18 cellular contexts compared by ENCODE assay signal in the genomic region with DNA sequence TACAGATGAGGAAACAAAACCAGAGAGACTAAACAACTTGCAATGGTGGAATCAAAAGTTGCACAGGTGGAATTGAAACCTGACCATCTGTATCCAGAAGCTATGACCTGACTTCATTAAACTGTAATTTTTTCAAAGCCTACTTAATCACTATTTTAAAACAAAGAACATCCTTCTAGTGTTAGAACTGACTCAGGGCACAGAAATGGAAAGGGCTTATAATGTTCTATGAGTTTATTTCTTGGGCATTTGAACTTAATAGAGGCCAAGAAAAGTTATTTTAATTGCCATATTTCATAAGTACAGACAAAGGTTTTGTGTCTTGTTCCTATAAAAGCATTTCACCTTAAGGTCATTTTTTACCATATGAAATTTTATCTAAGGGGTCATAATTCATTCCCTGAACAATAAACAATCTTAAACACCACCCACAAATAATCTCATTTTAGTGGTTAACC. TPM values are rescaled to one million over a fixed set of nuclear protein-coding genes. Genes with fewer than 3 reads are reported as not detected.
DNase-seq lines count a peak whose midpoint lies in the region.
"Had no signal": no experiment of that assay in that cellular context is flagged by ENCODE, and none has a peak within 500 bp of the region (broad histone marks: within the 10 kb centered on the region; RNA-seq: fewer than 3 reads in every experiment).

No MANE protein-coding gene starts in this region.

- CTCF ChIA-PET in activated naive CD4-positive, alpha-beta T cell treated with anti-CD3 and anti-CD28 coated beads for 36 hours (lab: Charles Lee): no interaction called here

- no peaks in the 10 kb centered on the region for H3K9me3 Mint-ChIP-seq in activated naive CD4-positive, alpha-beta T cell treated with anti-CD3 and anti-CD28 coated beads, Interleukin-2, amount 50 U/mL, for 24 hours
- H3K9me3 Mint-ChIP-seq in activated naive CD4-positive, alpha-beta T cell treated with anti-CD3 and anti-CD28 coated beads for 36 hours: no peaks in the 10 kb centered on the region
- H3K9me3 Mint-ChIP-seq in IgD-negative memory B cell: no peaks in the 10 kb centered on the region
- H3K9me3 Mint-ChIP-seq: stimulated activated memory B cell treated with anti-CD40 and anti-IgM and Interleukin-4, amounts not matched to agents 10 μg/mL and 1 μg/mL and 100 μg/mL, for 72 hours had no signal

- H3K4me1 Mint-ChIP-seq in activated naive CD4-positive, alpha-beta T cell treated with anti-CD3 and anti-CD28 coated beads, Interleukin-2, amount 50 U/mL, for 24 hours: peaks cover 75% of the 10 kb centered on the region
- H3K4me1 Mint-ChIP-seq in activated naive CD4-positive, alpha-beta T cell treated with anti-CD3 and anti-CD28 coated beads for 36 hours (ENCODE audit: low read depth): peaks cover 53% of the 10 kb centered on the region
- H3K4me1 Mint-ChIP-seq in IgD-negative memory B cell: peaks cover 56 to 68% (median 58%) of the 10 kb centered on the region in 3 donors

- H3K27me3 ChIP-seq in endocrine pancreas (ENCODE audit: control insufficient read depth, insufficient read depth, low read length) (no peaks in the 10 kb centered on the region), skeletal muscle satellite cell (ENCODE audit: control insufficient read depth, insufficient read depth, low read length) (no peaks in the 10 kb centered on the region)
- H3K27me3 ChIP-seq: heart right ventricle had no signal

- H3K27me3 Mint-ChIP-seq in activated naive CD4-positive, alpha-beta T cell treated with anti-CD3 and anti-CD28 coated beads, Interleukin-2, amount 50 U/mL, for 24 hours: no peaks in the 10 kb centered on the region
- H3K27me3 Mint-ChIP-seq in activated naive CD4-positive, alpha-beta T cell treated with anti-CD3 and anti-CD28 coated beads for 36 hours (ENCODE audit: low read depth): no peaks in the 10 kb centered on the region
- no peaks in the 10 kb centered on the region for H3K27me3 Mint-ChIP-seq in IgD-negative memory B cell
- H3K27me3 Mint-ChIP-seq: stimulated activated memory B cell treated with anti-CD40 and anti-IgM and Interleukin-4, amounts not matched to agents 10 μg/mL and 1 μg/mL and 100 μg/mL, for 72 hours had no signal

- H3K4me1 ChIP-seq in endocrine pancreas (ENCODE audit: control insufficient read depth, insufficient read depth, low read length): peaks cover 28% of the 10 kb centered on the region
- peaks cover 84% of the 10 kb centered on the region for H3K4me1 ChIP-seq in skeletal muscle satellite cell (ENCODE audit: control insufficient read depth, insufficient read depth, low read length)

- no peaks in the 10 kb centered on the region for H3K36me3 ChIP-seq in endocrine pancreas (ENCODE audit: control insufficient read depth, insufficient read depth, low read length)
- H3K36me3 ChIP-seq in skeletal muscle satellite cell (ENCODE audit: insufficient read depth, low read length): peaks cover 32% of the 10 kb centered on the region
- H3K36me3 ChIP-seq: heart right ventricle had no signal

- peak overlapping the region; percentile 18 for H3K4me3 ChIP-seq in endocrine pancreas (ENCODE audit: control insufficient read depth, insufficient read depth, low read length)
- no peak overlapping the region for H3K4me3 ChIP-seq in skeletal muscle satellite cell (ENCODE audit: low read length)
- H3K4me3 ChIP-seq: heart right ventricle had no signal

- intact Hi-C loops in activated naive CD4-positive, alpha-beta T cell treated with anti-CD3 and anti-CD28 coated beads for 36 hours (cut with micrococcal nuclease): loop anchor here (1.0 kb wide), 1 partner anchor 8 kb away; no protein-coding TSS in a partner anchor

- H3K9ac ChIP-seq in endocrine pancreas (ENCODE audit: control insufficient read depth, insufficient read depth, low read length) (no peak overlapping the region), skeletal muscle satellite cell (ENCODE audit: low read depth, low read length) (no peak overlapping the region)
- H3K9ac ChIP-seq: parathyroid adenoma had no signal

- no peaks in the 10 kb centered on the region for H3K9me3 ChIP-seq in endocrine pancreas (ENCODE audit: control insufficient read depth, low read length)
- no peaks in the 10 kb centered on the region for H3K9me3 ChIP-seq in skeletal muscle satellite cell (replicated peaks; ENCODE audit: low read length)
- H3K9me3 ChIP-seq: heart right ventricle had no signal

- no peak for DNase-seq in activated naive CD4-positive, alpha-beta T cell treated with anti-CD3 and anti-CD28 coated beads for 36 hours
- DNase-seq in OCI-M2 (lab: John Stamatoyannopoulos, UW; ENCODE audit: unreplicated experiment) (no peak), dermis blood vessel endothelial cell (no peak)
- no peak for DNase-seq in activated CD4-positive, CD25-positive, alpha-beta regulatory T cell (lab: John Stamatoyannopoulos, UW)
- DNase-seq: activated CD8-positive, alpha-beta memory T cell treated with anti-CD3 and anti-CD28 coated beads, Interleukin-2, amount 50 U/mL, for 4 hours; aorta; effector CD4-positive, alpha-beta T cell; heart right ventricle; NCI-H1436 treated with DMSO at 0.1 percent for 48 hours; NCI-H526 treated with DMSO at 0.1 percent for 48 hours; Right ventricle myocardium superior; stimulated activated CD4-positive, alpha-beta T cell treated with anti-CD3 and anti-CD28 coated beads, Interleukin-2, amount 100 ng/mL, for 24 hours had no signal

- peaks cover 2% of the 10 kb centered on the region for H3K36me3 Mint-ChIP-seq in activated naive CD4-positive, alpha-beta T cell treated with anti-CD3 and anti-CD28 coated beads, Interleukin-2, amount 50 U/mL, for 24 hours
- H3K36me3 Mint-ChIP-seq in activated naive CD4-positive, alpha-beta T cell treated with anti-CD3 and anti-CD28 coated beads for 36 hours (ENCODE audit: low read depth): no peaks in the 10 kb centered on the region
- H3K36me3 Mint-ChIP-seq in IgD-negative memory B cell: peaks cover 9% of the 10 kb centered on the region
- H3K36me3 Mint-ChIP-seq: stimulated activated memory B cell treated with anti-CD40 and anti-IgM and Interleukin-4, amounts not matched to agents 10 μg/mL and 1 μg/mL and 100 μg/mL, for 72 hours had no signal

- peak overlapping the region; percentile 16 for H3K4me3 Mint-ChIP-seq in activated naive CD4-positive, alpha-beta T cell treated with anti-CD3 and anti-CD28 coated beads, Interleukin-2, amount 50 U/mL, for 24 hours
- no peak overlapping the region for H3K4me3 Mint-ChIP-seq in activated naive CD4-positive, alpha-beta T cell treated with anti-CD3 and anti-CD28 coated beads for 36 hours
- H3K4me3 Mint-ChIP-seq in IgD-negative memory B cell: peak overlapping the region in 3 of 4 donors; percentile 70 to 82 (median 81)
- H3K4me3 Mint-ChIP-seq: stimulated activated memory B cell treated with anti-CD40 and anti-IgM and Interleukin-4, amounts not matched to agents 10 μg/mL and 1 μg/mL and 100 μg/mL, for 72 hours had no signal

- H3K4me2 ChIP-seq in skeletal muscle satellite cell (ENCODE audit: low read length): peak overlapping the region; percentile 59

- H3K27ac Mint-ChIP-seq in activated naive CD4-positive, alpha-beta T cell treated with anti-CD3 and anti-CD28 coated beads, Interleukin-2, amount 50 U/mL, for 24 hours: no peak overlapping the region
- no peak overlapping the region for H3K27ac Mint-ChIP-seq in activated naive CD4-positive, alpha-beta T cell treated with anti-CD3 and anti-CD28 coated beads for 36 hours
- peak overlapping the region; percentile 44 to 68 (median 47) for H3K27ac Mint-ChIP-seq in IgD-negative memory B cell
- H3K27ac Mint-ChIP-seq: stimulated activated memory B cell treated with anti-CD40 and anti-IgM and Interleukin-4, amounts not matched to agents 10 μg/mL and 1 μg/mL and 100 μg/mL, for 72 hours had no signal

RNA-seq across cellular contexts. Expression of gene ITGB1, which starts 8.8 kb away (rescaled TPM):
- total RNA-seq in activated naive CD4-positive, alpha-beta T cell treated with anti-CD3 and anti-CD28 coated beads for 36 hours: 10 to 100 TPM; 30.3 to 34.5 TPM
- 394 TPM for polyA plus RNA-seq in IgD-negative memory B cell
- 1,153 and 1,263 TPM in 2 replicates for total RNA-seq in skeletal muscle satellite cell (2012; rRNA removed)
- total RNA-seq in dermis blood vessel endothelial cell: 1,657 and 1,756 TPM in 2 replicates

Comparison
In these comparisons a context has a peak if more than half of its experiments do, and no peak if none do; other contexts are left out.
1. H3K27ac Mint-ChIP-seq: peak in IgD-negative memory B cell (3 of 3); none in activated naive CD4-positive, alpha-beta T cell treated with anti-CD3 and anti-CD28 coated beads, Interleukin-2, amount 50 U/mL, for 24 hours (single experiment) and activated naive CD4-positive, alpha-beta T cell treated with anti-CD3 and anti-CD28 coated beads for 36 hours (single experiment).
2. RNA of gene ITGB1, which starts 8.8 kb away (total RNA-seq): 1,657 to 1,756 TPM in dermis blood vessel endothelial cell; 30.3 to 34.5 TPM in activated naive CD4-positive, alpha-beta T cell treated with anti-CD3 and anti-CD28 coated beads for 36 hours; every median in the first group is over 10 times any median in the second.